24 cellular contexts compared by ENCODE assay signal in the genomic region with DNA sequence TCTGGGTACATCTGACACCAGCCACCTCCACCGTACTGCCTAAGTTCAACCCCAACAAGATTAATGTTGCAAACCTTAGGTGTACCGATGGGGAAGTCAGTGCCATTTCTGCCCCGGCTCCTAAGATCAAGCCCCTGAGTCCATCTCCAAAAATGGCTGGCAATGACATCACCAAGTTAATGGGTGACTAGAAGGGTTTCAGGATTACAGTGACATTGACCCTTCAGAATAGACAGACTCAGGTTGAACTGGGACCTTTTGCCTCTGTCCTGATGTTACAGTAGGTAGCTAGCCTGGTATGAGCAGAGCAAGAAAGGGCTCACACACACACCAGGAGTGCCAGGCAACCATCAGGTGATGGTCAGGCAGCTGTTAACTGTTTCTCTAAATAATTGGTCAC. TPM values are rescaled to one million over a fixed set of nuclear protein-coding genes. Genes with fewer than 3 reads are reported as not detected.
DNase-seq lines count a peak whose midpoint lies in the region; ATAC-seq, FAIRE-seq and TF ChIP-seq lines count a peak whose summit lies in the region.
"Had no signal": no experiment of that assay in that cellular context is flagged by ENCODE, and none has a peak within 500 bp of the region (broad histone marks: within the 10 kb centered on the region; RNA-seq: fewer than 3 reads in every experiment).

No MANE protein-coding gene starts in this region.

- no peaks in the 10 kb centered on the region for H3K36me3 Mint-ChIP-seq in stimulated activated naive B cell treated with anti-CD40 and anti-IgM and Interleukin-4, amounts not matched to agents 10 μg/mL and 1 μg/mL and 100 μg/mL, for 72 hours
- H3K36me3 Mint-ChIP-seq: CD14-positive monocyte; CD4-positive, alpha-beta memory T cell; CD4-positive, CD25-positive, alpha-beta regulatory T cell had no signal

- WGBS in GM12878 (ENCODE audit: insufficient coverage, insufficient replicate concordance, low lambda C conversion rate, missing lambda C conversion rate), result 77% methylated on average over 3 of the region's 3 CpGs

- FAIRE-seq in GM18507 (lab: Jason Lieb, UNC) (peak; percentile 9), GM12878 (lab: Jason Lieb, UNC) (no peak)
- FAIRE-seq: A549, GM12891 had no signal

- no peaks in the 10 kb centered on the region for H3K36me3 ChIP-seq in GM12878 (ENCODE audit: control insufficient read depth in 2 of 2, insufficient read depth in 2 of 2, low read length in 1 of 2)
- H3K36me3 ChIP-seq: BE2C, BLaER1 had no signal

- H4K20me1 ChIP-seq in GM12878 (ENCODE audit: control insufficient read depth, insufficient read depth), result no peaks in the 10 kb centered on the region
- H4K20me1 ChIP-seq: BLaER1 had no signal

- H3K79me2 ChIP-seq in GM12878 (ENCODE audit: control insufficient read depth, insufficient read depth, low read length), result no peaks in the 10 kb centered on the region

- peaks cover 23 to 44% of the 10 kb centered on the region in 2 donors for H3K27me3 Mint-ChIP-seq in stimulated activated naive B cell treated with anti-CD40 and anti-IgM and Interleukin-4, amounts not matched to agents 10 μg/mL and 1 μg/mL and 100 μg/mL, for 72 hours

- no peak overlapping the region for H3K4me3 ChIP-seq in GM12878
- H3K4me3 ChIP-seq: A549, BLaER1 had no signal

- in situ Hi-C loops in GM12878 (cut with MboI) (no loop called here), ACHN (cut with HindIII; ENCODE audit: low pct_ligation_motif_present, low pct_unique_long_range_greater_than_20kb, low sequenced_read_pairs) (no loop called here)

- POLR2A ChIA-PET in GM12878 (lab: Charles Lee), result no interaction called here

- H3K4me3 Mint-ChIP-seq in stimulated activated naive B cell treated with anti-CD40 and anti-IgM and Interleukin-4, amounts not matched to agents 10 μg/mL and 1 μg/mL and 100 μg/mL, for 72 hours, result no peak overlapping the region
- H3K4me3 Mint-ChIP-seq: CD14-positive monocyte; CD4-positive, alpha-beta memory T cell; CD4-positive, CD25-positive, alpha-beta regulatory T cell; CD8-positive, alpha-beta memory T cell had no signal

- no peak for TF ChIP-seq EP300 in GM12878 (IDR thresholded peaks at IDR 0.05; ENCODE audit: borderline replicate concordance in 1 of 2, control insufficient read depth in 1 of 2, low read depth in 2 of 2, low read length in 2 of 2)

- no peak for TF ChIP-seq POLR2A in GM12878 (IDR thresholded peaks at IDR 0.05; ENCODE audit: low read depth, low read length)

- no peak overlapping the region for H2AFZ ChIP-seq in GM12878 (ENCODE audit: control insufficient read depth, low read depth, low read length)

- H3K9me3 ChIP-seq in GM12878 (replicated peaks; ENCODE audit: control insufficient read depth, insufficient read depth, low read length), result no peaks in the 10 kb centered on the region
- H3K9me3 ChIP-seq: A549, BE2C had no signal

- TF ChIP-seq RAD21 in GM12878 (IDR thresholded peaks at IDR 0.05; ENCODE audit: insufficient read depth, low read depth, low read length), result no peak

- intact Hi-C loops in GM12878 (cut with micrococcal nuclease; ENCODE audit: unreplicated experiment), result no loop called here

- peak; percentile 63 for ATAC-seq in GM12878
- peak; percentile 7 to 22 for ATAC-seq in stimulated activated naive B cell treated with anti-CD40 and anti-IgM and Interleukin-4, amounts not matched to agents 10 μg/mL and 1 μg/mL and 100 μg/mL, for 72 hours (replicated peaks)
- ATAC-seq: A549 had no signal

- SMC1A ChIA-PET in GM12878 (lab: Charles Lee; ENCODE audit: uncharacterized antibody, unreplicated experiment), result no interaction called here

- H3K27ac Mint-ChIP-seq in stimulated activated naive B cell treated with anti-CD40 and anti-IgM and Interleukin-4, amounts not matched to agents 10 μg/mL and 1 μg/mL and 100 μg/mL, for 72 hours, result no peak overlapping the region
- H3K27ac Mint-ChIP-seq: CD14-positive monocyte; CD4-positive, alpha-beta memory T cell; CD4-positive, CD25-positive, alpha-beta regulatory T cell; CD8-positive, alpha-beta memory T cell had no signal

- no peak overlapping the region for H3K27ac ChIP-seq in GM12878 (ENCODE audit: control insufficient read depth, insufficient read depth)
- H3K27ac ChIP-seq: 22Rv1, A549, BLaER1 had no signal

- no peaks in the 10 kb centered on the region for H3K9me3 Mint-ChIP-seq in stimulated activated naive B cell treated with anti-CD40 and anti-IgM and Interleukin-4, amounts not matched to agents 10 μg/mL and 1 μg/mL and 100 μg/mL, for 72 hours

- RAD21 ChIA-PET in GM12878 (lab: Charles Lee; ENCODE audit: unreplicated experiment), result no interaction called here

- no peaks in the 10 kb centered on the region for H3K4me1 Mint-ChIP-seq in stimulated activated naive B cell treated with anti-CD40 and anti-IgM and Interleukin-4, amounts not matched to agents 10 μg/mL and 1 μg/mL and 100 μg/mL, for 72 hours
- H3K4me1 Mint-ChIP-seq: CD14-positive monocyte; CD4-positive, CD25-positive, alpha-beta regulatory T cell; CD8-positive, alpha-beta memory T cell had no signal

- no peak for TF ChIP-seq CTCF in GM12878 (IDR thresholded peaks at IDR 0.05 in 2 of 3, conservative IDR thresholded peaks at IDR 0.05 in 1 of 3; ENCODE audit: control insufficient read depth in 2 of 3, extremely low read depth in 1 of 3, insufficient read depth in 1 of 3, low read depth in 3 of 3, low read length in 3 of 3)

- H3K27me3 ChIP-seq in GM12878 (replicated peaks in 1 of 2; ENCODE audit: control insufficient read depth in 2 of 2, insufficient read depth in 2 of 2, low read length in 1 of 2), result no peaks in the 10 kb centered on the region
- H3K27me3 ChIP-seq: BE2C, BLaER1 had no signal

- CTCF ChIA-PET in GM12878 (lab: Yijun Ruan, JAX), result no interaction called here

- no TSS peak for BruUV-seq in GM12878 (replicated peaks; lab: Mats Ljungman, UMichigan)

- H3K4me1 ChIP-seq in GM12878 (ENCODE audit: control insufficient read depth, insufficient read depth, low read length), result no peaks in the 10 kb centered on the region
- H3K4me1 ChIP-seq: A549, BE2C, BLaER1 had no signal

- peak; percentile 25 for DNase-seq in DMS53 (lab: John Stamatoyannopoulos, UW)
- no peak for DNase-seq in DMS53 treated with DMSO at 0.1 percent for 48 hours (lab: John Stamatoyannopoulos, UW; ENCODE audit: unreplicated experiment)
- no peak for DNase-seq in GM18507 (ENCODE audit: extremely low spot score, insufficient read length, low read depth)
- DNase-seq in GM12878 (ENCODE audit: low read depth, low spot score), result no peak
- DNase-seq in stimulated activated naive B cell treated with anti-CD40 and anti-IgM and Interleukin-4, amounts not matched to agents 10 μg/mL and 1 μg/mL and 100 μg/mL, for 72 hours, result no peak
- no peak for DNase-seq in ACHN
- no peak for DNase-seq in activated effector memory CD4-positive, alpha-beta T cell treated with Interleukin-2 at 50 U/mL for 16 hours
- DNase-seq: BE2C; C1 segment of cervical spinal cord; CD4-positive, alpha-beta memory T cell; CD4-positive, CD25-positive, alpha-beta regulatory T cell; CD8-positive, alpha-beta memory T cell; COR-L47; DMS 273 treated with DMSO at 0.1 percent for 48 hours; DMS153; DMS79; DND-41; EL; GDM1 had no signal

- H3K4me2 ChIP-seq in GM12878 (ENCODE audit: control insufficient read depth, insufficient read depth), result no peak overlapping the region
- H3K4me2 ChIP-seq: A549, BLaER1 had no signal

- H3K9ac ChIP-seq in GM12878 (ENCODE audit: control insufficient read depth, insufficient read depth, low read length), result no peak overlapping the region
- H3K9ac ChIP-seq: BLaER1 had no signal

TF ChIP-seq in GM12878, 131 proteins besides CTCF, POLR2A, EP300 and RAD21:
- no peak for TF ChIP-seq TCF7 (IDR thresholded peaks at IDR 0.05; ENCODE audit: borderline replicate concordance)
- TF ChIP-seq ATF7 (IDR thresholded peaks at IDR 0.05; ENCODE audit: low read depth), result peak; percentile 24; the same call in 1 of the 2 replicates

RNA-seq across cellular contexts. Expression of a gene that starts 21.7 kb away (rescaled TPM):
- 117 and 126 TPM in 2 replicates for total RNA-seq in GM12878 (2013; cell fraction: nucleolus; rRNA removed)
- total RNA-seq in GM12878 (2014; rRNA removed), result 14.0 and 16.5 TPM in 2 replicates
- 14.1 and 14.3 TPM in 2 replicates for total RNA-seq in GM12878 (2014; rRNA removed; fragmentation: Illumina TruSeq; extraction: Trizol)
- total RNA-seq in GM12878 (2021), result 11.9 and 16.7 TPM in 2 replicates
- 7.2 TPM for polyA plus RNA-seq in GM12878 (2011; ENCODE audit: low read depth)
- polyA plus RNA-seq in GM12878 (2011; rRNA removed), result 14.2 and 20.4 TPM in 2 replicates
- 7.1 and 9.9 TPM in 2 replicates for polyA plus RNA-seq in GM12878 (2011; cell fraction: cytosol; rRNA removed)
- polyA plus RNA-seq in GM12878 (2011; cell fraction: nucleus; rRNA removed), result 22.0 and 27.2 TPM in 2 replicates
- 13.3 and 17.0 TPM in 2 replicates for polyA plus RNA-seq in GM12878 (2012)
- 16.3 and 19.2 TPM in 2 replicates for polyA plus RNA-seq in GM12878 (2014; fragmentation: Illumina TruSeq; extraction: Trizol)
- 1 to 10 TPM; 8.2 to 8.9 TPM for polyA plus RNA-seq in GM12878 (2014; fragmentation: Nextera tagmentation; extraction: Ambion mirVana)
- polyA plus RNA-seq in GM12878 (2014; rRNA removed), result 14.6 and 17.1 TPM in 2 replicates
- polyA plus RNA-seq in GM12878 (2016; fragmentation: Nextera tagmentation; extraction: Ambion mirVana), result 10 to 100 TPM; 12.3 to 14.0 TPM
- polyA minus RNA-seq in GM12878 (2011; rRNA and poly(A)+ RNA removed), result 17.1 and 30.8 TPM in 2 replicates
- 5.2 and 6.9 TPM in 2 replicates for polyA minus RNA-seq in GM12878 (2011; cell fraction: cytosol; rRNA and poly(A)+ RNA removed)
- polyA minus RNA-seq in GM12878 (2011; cell fraction: nucleus; rRNA and poly(A)+ RNA removed), result 21.4 and 41.3 TPM in 2 replicates

RNA-seq across cellular contexts. Expression of a gene that starts 25.8 kb away (rescaled TPM):
- 13.1 and 23.6 TPM in 2 replicates for total RNA-seq in GM12878 (2013; cell fraction: nucleolus; rRNA removed)
- total RNA-seq in GM12878 (2014; rRNA removed), result 0.96 and 3.9 TPM in 2 replicates
- 1.7 and 2.3 TPM in 2 replicates for total RNA-seq in GM12878 (2014; rRNA removed; fragmentation: Illumina TruSeq; extraction: Trizol)
- 1.8 and 2.6 TPM in 2 replicates for total RNA-seq in GM12878 (2021)
- polyA plus RNA-seq in GM12878 (2011; ENCODE audit: low read depth), result 0.31 TPM
- 5.0 and 5.2 TPM in 2 replicates for polyA plus RNA-seq in GM12878 (2011; rRNA removed)
- 1.4 and 3.1 TPM in 2 replicates for polyA plus RNA-seq in GM12878 (2011; cell fraction: cytosol; rRNA removed)
- polyA plus RNA-seq in GM12878 (2011; cell fraction: nucleus; rRNA removed), result 2.3 and 3.7 TPM in 2 replicates
- polyA plus RNA-seq in GM12878 (2012), result 0.66 and 0.94 TPM in 2 replicates
- 1.6 and 2.0 TPM in 2 replicates for polyA plus RNA-seq in GM12878 (2014; fragmentation: Illumina TruSeq; extraction: Trizol)
- 1 to 10 TPM in 1 of 2 experiments, under 1 TPM in 1; 0.68 to 2.1 TPM for polyA plus RNA-seq in GM12878 (2014; fragmentation: Nextera tagmentation; extraction: Ambion mirVana)
- 0.58 and 0.89 TPM in 2 replicates for polyA plus RNA-seq in GM12878 (2014; rRNA removed)
- polyA plus RNA-seq in GM12878 (2016; fragmentation: Nextera tagmentation; extraction: Ambion mirVana), result 1 to 10 TPM in 1 of 2 experiments, under 1 TPM in 1; 0.45 to 1.1 TPM
- 5.5 and 9.3 TPM in 2 replicates for polyA minus RNA-seq in GM12878 (2011; rRNA and poly(A)+ RNA removed)
- polyA minus RNA-seq in GM12878 (2011; cell fraction: cytosol; rRNA and poly(A)+ RNA removed), result 2.5 and 4.6 TPM in 2 replicates
- polyA minus RNA-seq in GM12878 (2011; cell fraction: nucleus; rRNA and poly(A)+ RNA removed), result 1.6 and 3.0 TPM in 2 replicates
